Comparison of ENCODE assay signal across 8 cellular contexts in genomic region chr9:131402738-131403492, GRCh38. TPM values are rescaled to one million over a fixed set of nuclear protein-coding genes. Genes with fewer than 3 reads are reported as not detected.
A peak's percentile ranks its signal among the peaks of the same experiment; 100 is the strongest.
DNase-seq lines count a peak whose midpoint lies in the region; ATAC-seq, FAIRE-seq and TF ChIP-seq lines count a peak whose summit lies in the region.

No MANE protein-coding gene starts in this region.

- no peak overlapping the region for H2BK5ac ChIP-seq in mesendoderm (ENCODE audit: low read length)

- H3K4me3 Mint-ChIP-seq in HFFc6, result peak overlapping the region; percentile 82
- H3K4me3 Mint-ChIP-seq in activated T-helper 2 cell treated with anti-CD3 and anti-CD28 coated beads, Interferon-gamma antibody, Interleukin-2, Interleukin-4, amounts not matched to agents 10 μg/mL and 5 μg/mL and 100 μg/mL, durations not matched to agents 14 hours and 24 hours and 36 hours (ENCODE audit: low read depth), result no peak overlapping the region

- H3K4me1 Mint-ChIP-seq in HFFc6 (ENCODE audit: low read depth), result peaks cover 66% of the 10 kb centered on the region
- peaks cover 77% of the 10 kb centered on the region for H3K4me1 Mint-ChIP-seq in activated T-helper 2 cell treated with anti-CD3 and anti-CD28 coated beads, Interferon-gamma antibody, Interleukin-2, Interleukin-4, amounts not matched to agents 10 μg/mL and 5 μg/mL and 100 μg/mL, durations not matched to agents 14 hours and 24 hours and 36 hours (ENCODE audit: low read depth)

- no peak overlapping the region for H2BK15ac ChIP-seq in mesendoderm (replicated peaks; ENCODE audit: low read depth)

- no peak overlapping the region for H3K9ac ChIP-seq in mesendoderm (ENCODE audit: low read length)

- H3K4ac ChIP-seq in mesendoderm (ENCODE audit: low read depth, low read length), result no peak overlapping the region

- no peaks in the 10 kb centered on the region; the same call in none of the 2 replicates for H3K27me3 Mint-ChIP-seq in HFFc6 (ENCODE audit: insufficient read depth)
- H3K27me3 Mint-ChIP-seq in activated T-helper 2 cell treated with anti-CD3 and anti-CD28 coated beads, Interferon-gamma antibody, Interleukin-2, Interleukin-4, amounts not matched to agents 10 μg/mL and 5 μg/mL and 100 μg/mL, durations not matched to agents 14 hours and 24 hours and 36 hours (ENCODE audit: low read depth), result no peaks in the 10 kb centered on the region

- H3K27me3 ChIP-seq in gastroesophageal sphincter (no peaks in the 10 kb centered on the region), mesendoderm (ENCODE audit: insufficient read depth, low read length, poor library complexity) (no peaks in the 10 kb centered on the region)

- intact Hi-C loops in activated T-helper 2 cell treated with anti-CD3 and anti-CD28 coated beads, Interferon-gamma antibody, Interleukin-2, Interleukin-4, amounts not matched to agents 10 μg/mL and 5 μg/mL and 100 μg/mL, durations not matched to agents 14 hours and 24 hours and 36 hours (cut with micrococcal nuclease), result no loop called here

- TF ChIP-seq RAD21 in A549 (conservative IDR thresholded peaks at IDR 0.05 in 1 of 2, IDR thresholded peaks at IDR 0.05 in 1 of 2), result no peak

- 19% methylated on average over 12 of the region's 12 CpGs for WGBS in A549 (ENCODE audit: missing lambda C conversion rate)
- 6 to 19% methylated on average over 7 to 10 of the region's 12 CpGs for WGBS in gastroesophageal sphincter (ENCODE audit: low coverage in 1 of 2), 2 donors
- WGBS in mesendoderm (ENCODE audit: extremely low coverage, insufficient coverage, low lambda C conversion rate), result no CpG with 5 or more reads among the region's 12 CpGs

- no peak overlapping the region for H4K8ac ChIP-seq in mesendoderm (ENCODE audit: low read depth, low read length)

- no peak overlapping the region for H3K56ac ChIP-seq in mesendoderm (ENCODE audit: low read length)

- CTCF ChIA-PET in A549 (lab: Yijun Ruan, JAX), result interaction anchor here (0.9 to 7.3 kb wide), 4 partner anchors 18 to 75 kb away, joined by 3 to 45 read pairs (median 3); no protein-coding TSS in a partner anchor
- CTCF ChIA-PET in GM10248 (lab: Yijun Ruan, JAX), result no interaction called here

- no peak overlapping the region for H4K5ac ChIP-seq in mesendoderm (ENCODE audit: low read length)

- no peak overlapping the region for H2AK5ac ChIP-seq in mesendoderm (ENCODE audit: low read length)

- POLR2A ChIA-PET in A549 (lab: Yijun Ruan, JAX), result interaction anchor here (0.9 kb wide), 1 partner anchor 30 kb away, joined by 3 read pairs; no protein-coding TSS in a partner anchor
- POLR2A ChIA-PET in GM10248 (lab: Yijun Ruan, JAX), result interaction anchor here (0.6 kb wide), 1 partner anchor 9 kb away, joined by 3 read pairs; no protein-coding TSS in a partner anchor

- H3K27ac Mint-ChIP-seq in HFFc6, result peak overlapping the region; percentile 89
- peak overlapping the region; percentile 25 for H3K27ac Mint-ChIP-seq in activated T-helper 2 cell treated with anti-CD3 and anti-CD28 coated beads, Interferon-gamma antibody, Interleukin-2, Interleukin-4, amounts not matched to agents 10 μg/mL and 5 μg/mL and 100 μg/mL, durations not matched to agents 14 hours and 24 hours and 36 hours

- H3K4me2 ChIP-seq in A549 (peak overlapping the region; percentile 73), mesendoderm (ENCODE audit: low read length) (no peak overlapping the region)

- H3K27ac ChIP-seq in A549, result peak overlapping the region; percentile 32 to 74; a peak in 5 of 6 replicates
- H3K27ac ChIP-seq in gastroesophageal sphincter, result peak overlapping the region; percentile 79 to 98 (median 80)
- no peak overlapping the region for H3K27ac ChIP-seq in mesendoderm (ENCODE audit: low read depth, low read length)

- ATAC-seq in A549 (peak; percentile 84 to 89), gastroesophageal sphincter (peak; percentile 93), HG03196 (IDR thresholded peaks at IDR 0.05; ENCODE audit: unreplicated experiment) (no peak)

- no peak overlapping the region for H3K23ac ChIP-seq in mesendoderm (ENCODE audit: low read length)

- no peak overlapping the region for H2BK120ac ChIP-seq in mesendoderm (ENCODE audit: low read depth, low read length)

- H3K18ac ChIP-seq in mesendoderm (ENCODE audit: low read length), result no peak overlapping the region

- H3K79me2 ChIP-seq in mesendoderm (ENCODE audit: control insufficient read depth, insufficient read depth, low read length), result peaks cover 96% of the 10 kb centered on the region

- TF ChIP-seq EP300 in A549 (IDR thresholded peaks at IDR 0.05), result no peak
- TF ChIP-seq EP300 in gastroesophageal sphincter (IDR thresholded peaks at IDR 0.05), result no peak

- H3K36me3 Mint-ChIP-seq in HFFc6 (ENCODE audit: low read depth), result peaks cover 4% of the 10 kb centered on the region; the same call in 1 of the 2 replicates
- H3K36me3 Mint-ChIP-seq in activated T-helper 2 cell treated with anti-CD3 and anti-CD28 coated beads, Interferon-gamma antibody, Interleukin-2, Interleukin-4, amounts not matched to agents 10 μg/mL and 5 μg/mL and 100 μg/mL, durations not matched to agents 14 hours and 24 hours and 36 hours (ENCODE audit: low read depth), result peaks cover 47% of the 10 kb centered on the region

- H3K36me3 ChIP-seq in gastroesophageal sphincter (no peaks in the 10 kb centered on the region), mesendoderm (ENCODE audit: control insufficient read depth, insufficient read depth, low read length) (no peaks in the 10 kb centered on the region)

- H3K4me3 ChIP-seq in A549 (peak overlapping the region; percentile 5; the same call in 1 of the 3 replicates), gastroesophageal sphincter (peak overlapping the region; percentile 7 to 11), mesendoderm (ENCODE audit: low read length) (no peak overlapping the region)

- DNase-seq in A549 (ENCODE audit: low read depth in 1 of 2, low spot score in 1 of 2) (peak; percentile 64 to 79), HFFc6 (peak; percentile 82), nucleus accumbens (lab: John Stamatoyannopoulos, UW) (peak in 49 of 56 donors; percentile 35 to 88 (median 65)), mesendoderm (no peak), GM10248 (ENCODE audit: extremely low spot score) (no peak)
- no peak for DNase-seq in activated T-helper 2 cell treated with anti-CD3 and anti-CD28 coated beads, Interferon-gamma antibody, Interleukin-2, Interleukin-4, amounts not matched to agents 10 μg/mL and 5 μg/mL and 100 μg/mL, durations not matched to agents 14 hours and 24 hours and 36 hours (ENCODE audit: low spot score)

- H3K9me3 Mint-ChIP-seq in HFFc6, result no peaks in the 10 kb centered on the region
- H3K9me3 Mint-ChIP-seq in activated T-helper 2 cell treated with anti-CD3 and anti-CD28 coated beads, Interferon-gamma antibody, Interleukin-2, Interleukin-4, amounts not matched to agents 10 μg/mL and 5 μg/mL and 100 μg/mL, durations not matched to agents 14 hours and 24 hours and 36 hours, result no peaks in the 10 kb centered on the region

- no peaks in the 10 kb centered on the region for H3K79me1 ChIP-seq in mesendoderm (ENCODE audit: low read length)

- H3K9me3 ChIP-seq in A549, result no peaks in the 10 kb centered on the region
- no peaks in the 10 kb centered on the region for H3K9me3 ChIP-seq in gastroesophageal sphincter

- no peak for TF ChIP-seq CTCF in A549 (IDR thresholded peaks at IDR 0.05)
- TF ChIP-seq CTCF in HFFc6 (IDR thresholded peaks at IDR 0.05), result no peak
- TF ChIP-seq CTCF in gastroesophageal sphincter (IDR thresholded peaks at IDR 0.05), result peak in 1 of 4 experiments; percentile 20
- no peak for TF ChIP-seq CTCF in GM10248 (IDR thresholded peaks at IDR 0.05; ENCODE audit: control extremely low read depth, extremely low read depth, low read depth, missing control alignments)

- no peak for FAIRE-seq in A549 (lab: Jason Lieb, UNC)

- peaks cover 92% of the 10 kb centered on the region for H3K4me1 ChIP-seq in A549
- H3K4me1 ChIP-seq in gastroesophageal sphincter, result peaks cover 26 to 100% (median 77%) of the 10 kb centered on the region in 3 donors
- peaks cover 40% of the 10 kb centered on the region for H3K4me1 ChIP-seq in mesendoderm (ENCODE audit: control insufficient read depth, low read depth, low read length)

- no peak for TF ChIP-seq POLR2A in A549 (IDR thresholded peaks at IDR 0.05; ENCODE audit: low read length)
- TF ChIP-seq POLR2A in gastroesophageal sphincter (IDR thresholded peaks at IDR 0.05), result no peak

TF ChIP-seq in A549, 52 proteins besides CTCF, POLR2A, EP300 and RAD21:
- TF ChIP-seq MAX (IDR thresholded peaks at IDR 0.05) (peak; percentile 32; the same call in 1 of the 2 replicates), POLR2AphosphoS2 (conservative IDR thresholded peaks at IDR 0.05; ENCODE audit: low read length) (no peak), FOSL2 (IDR thresholded peaks at IDR 0.05) (no peak), FOSL2 (CRISPR knock-in tag; IDR thresholded peaks at IDR 0.05) (0 out of 2 replicates have a peak, but pooled peaks have one; percentile 17), E2F6 (IDR thresholded peaks at IDR 0.05; ENCODE audit: borderline replicate concordance, low read depth) (peak; percentile 36; the same call in 1 of the 2 replicates), PHF8 (IDR thresholded peaks at IDR 0.05; ENCODE audit: borderline replicate concordance, low read depth) (no peak), CEBPB (IDR thresholded peaks at IDR 0.05) (peak; percentile 50 to 87; a peak in 2 of 4 replicates)

RNA-seq across cellular contexts. Expression of gene PRRC2B, which starts 9.0 kb away (rescaled TPM):
- polyA plus RNA-seq in A549 (2011; rRNA removed), result 35.6 and 57.0 TPM in 2 replicates
- polyA plus RNA-seq in A549 (2012; cell fraction: cytosol; rRNA removed), result 24.9 and 37.2 TPM in 2 replicates
- 128 and 136 TPM in 2 replicates for polyA plus RNA-seq in A549 (2012; cell fraction: nucleus; rRNA removed)
- 44.9 to 47.3 TPM (median 45.5 TPM) in 3 replicates for polyA plus RNA-seq in A549 (2017; fragmentation: RNase III; extraction: RNeasy Plus Mini Kit Qiagen cat#74134 plus additional on column Dnase treatment)
- 91.0 and 93.7 TPM in 2 replicates for polyA minus RNA-seq in A549 (2011; rRNA and poly(A)+ RNA removed)
- total RNA-seq in HFFc6 (2021; fragmentation: NEBNext Ultra II Directional; extraction: Animal tissue kit (Norgen Biotek cat#: 25700)), result 100 to 1,000 TPM; 130 to 173 (median 145) TPM
- 150 and 174 TPM in 2 replicates for total RNA-seq in activated T-helper 2 cell treated with anti-CD3 and anti-CD28 coated beads, Interferon-gamma antibody, Interleukin-2, Interleukin-4, amounts not matched to agents 10 μg/mL and 5 μg/mL and 100 μg/mL, durations not matched to agents 14 hours and 24 hours and 36 hours
- 100 to 1,000 TPM; 102 to 198 (median 108) TPM for total RNA-seq in gastroesophageal sphincter
- polyA plus RNA-seq in mesendoderm (2013, experiment 1 of 2), result 62.7 TPM
- 70.0 TPM for polyA plus RNA-seq in mesendoderm (2013, experiment 2 of 2)

Comparison
In these comparisons a context has a peak if more than half of its experiments do, and no peak if none do; other contexts are left out.
1. DNase-seq: peak in A549 (2 of 2), HFFc6 (single experiment) and nucleus accumbens (49 of 56); none in activated T-helper 2 cell treated with anti-CD3 and anti-CD28 coated beads, Interferon-gamma antibody, Interleukin-2, Interleukin-4, amounts not matched to agents 10 μg/mL and 5 μg/mL and 100 μg/mL, durations not matched to agents 14 hours and 24 hours and 36 hours (single experiment), mesendoderm (single experiment) and GM10248 (single experiment).